ENCODE assay signal across 14 cellular contexts in genomic region chr5:141565826-141566575, GRCh38. TPM values are rescaled to one million over a fixed set of nuclear protein-coding genes. Genes with fewer than 3 reads are reported as not detected.
A peak's percentile ranks its signal among the peaks of the same experiment; 100 is the strongest.
DNase-seq lines count a peak whose midpoint lies in the region; ATAC-seq and TF ChIP-seq lines count a peak whose summit lies in the region.
"Had no signal": no experiment of that assay in that cellular context is flagged by ENCODE, and none has a peak within 500 bp of the region (broad histone marks: within the 10 kb centered on the region; RNA-seq: fewer than 3 reads in every experiment).

No MANE protein-coding gene starts in this region.

- no peaks in the 10 kb centered on the region for H3K9me3 Mint-ChIP-seq in stimulated activated naive CD8-positive, alpha-beta T cell treated with anti-CD3 and anti-CD28 coated beads, Interleukin-15, Interleukin-2, amounts not matched to agents 100 ng/mL and 50 ng/mL, for 24 hours
- no peaks in the 10 kb centered on the region for H3K9me3 Mint-ChIP-seq in stimulated activated naive CD8-positive, alpha-beta T cell treated with anti-CD3 and anti-CD28 coated beads, Interleukin-15, amount 100 ng/mL, for 72 hours
- peaks cover 4% of the 10 kb centered on the region; the same call in 1 of the 2 replicates for H3K9me3 Mint-ChIP-seq in WTC11
- no peaks in the 10 kb centered on the region for H3K9me3 Mint-ChIP-seq in type B pancreatic cell

- POLR2A ChIA-PET in WTC11 (lab: Charles Lee), result no interaction called here

- H3K36me3 Mint-ChIP-seq in stimulated activated naive CD8-positive, alpha-beta T cell treated with anti-CD3 and anti-CD28 coated beads, Interleukin-15, Interleukin-2, amounts not matched to agents 100 ng/mL and 50 ng/mL, for 24 hours (ENCODE audit: low read depth), result peaks cover 81% of the 10 kb centered on the region
- peaks cover 28% of the 10 kb centered on the region for H3K36me3 Mint-ChIP-seq in WTC11
- H3K36me3 Mint-ChIP-seq in type B pancreatic cell, result peaks cover 35% of the 10 kb centered on the region

- no peak for DNase-seq in stimulated activated naive CD8-positive, alpha-beta T cell treated with anti-CD3 and anti-CD28 coated beads, Interleukin-15, amount 100 ng/mL, for 72 hours
- no peak for DNase-seq in WTC11 (ENCODE audit: low spot score)
- DNase-seq in fibroblast of mammary gland (ENCODE audit: low read depth), result peak; percentile 13
- no peak for DNase-seq in type B pancreatic cell (ENCODE audit: extremely low spot score, unreplicated experiment)
- DNase-seq in NOMO-1 treated with dmso at 0.1 percent for 144 hours (lab: John Stamatoyannopoulos, UW; ENCODE audit: unreplicated experiment), result no peak
- DNase-seq in SHP77 (lab: John Stamatoyannopoulos, UW), result no peak
- DNase-seq in COR-L47 (lab: John Stamatoyannopoulos, UW), result no peak
- DNase-seq: activated CD4-positive, alpha-beta T cell treated with anti-CD3 and anti-CD28 coated beads for 4 hours; BE2C; effector CD4-positive, alpha-beta T cell; NCI-H146; NCI-H526 treated with DMSO at 0.1 percent for 48 hours; SHP77 treated with DMSO at 0.1 percent for 48 hours had no signal

- TF ChIP-seq CTCF in WTC11 (IDR thresholded peaks at IDR 0.05), result no peak
- TF ChIP-seq CTCF in fibroblast of mammary gland (conservative IDR thresholded peaks at IDR 0.05; ENCODE audit: control insufficient read depth, insufficient read depth, low read depth, low read length), result no peak
- no peak for TF ChIP-seq CTCF in type B pancreatic cell (conservative IDR thresholded peaks at IDR 0.05)

- CTCF ChIA-PET in WTC11 (lab: Charles Lee), result interaction anchor here (1.3 to 2.4 kb wide), 4 partner anchors 26 to 52 kb away, joined by 5 to 9 read pairs (median 8); no protein-coding TSS in a partner anchor

- H3K4me3 Mint-ChIP-seq in stimulated activated naive CD8-positive, alpha-beta T cell treated with anti-CD3 and anti-CD28 coated beads, Interleukin-15, Interleukin-2, amounts not matched to agents 100 ng/mL and 50 ng/mL, for 24 hours, result no peak overlapping the region
- H3K4me3 Mint-ChIP-seq in stimulated activated naive CD8-positive, alpha-beta T cell treated with anti-CD3 and anti-CD28 coated beads, Interleukin-15, amount 100 ng/mL, for 72 hours, result no peak overlapping the region
- H3K4me3 Mint-ChIP-seq in WTC11 (no peak overlapping the region), type B pancreatic cell (no peak overlapping the region)

- H3K27ac Mint-ChIP-seq in stimulated activated naive CD8-positive, alpha-beta T cell treated with anti-CD3 and anti-CD28 coated beads, Interleukin-15, Interleukin-2, amounts not matched to agents 100 ng/mL and 50 ng/mL, for 24 hours, result peak overlapping the region; percentile 61
- no peak overlapping the region for H3K27ac Mint-ChIP-seq in stimulated activated naive CD8-positive, alpha-beta T cell treated with anti-CD3 and anti-CD28 coated beads, Interleukin-15, amount 100 ng/mL, for 72 hours
- H3K27ac Mint-ChIP-seq in WTC11 (peak overlapping the region; percentile 19), type B pancreatic cell (peak overlapping the region; percentile 3)

- peaks cover 19% of the 10 kb centered on the region for H3K4me1 Mint-ChIP-seq in stimulated activated naive CD8-positive, alpha-beta T cell treated with anti-CD3 and anti-CD28 coated beads, Interleukin-15, Interleukin-2, amounts not matched to agents 100 ng/mL and 50 ng/mL, for 24 hours (ENCODE audit: low read depth)
- peaks cover 5% of the 10 kb centered on the region for H3K4me1 Mint-ChIP-seq in stimulated activated naive CD8-positive, alpha-beta T cell treated with anti-CD3 and anti-CD28 coated beads, Interleukin-15, amount 100 ng/mL, for 72 hours
- H3K4me1 Mint-ChIP-seq in WTC11 (peaks cover 19% of the 10 kb centered on the region), type B pancreatic cell (ENCODE audit: unreplicated experiment) (peaks cover 8% of the 10 kb centered on the region)

- H3K4me3 ChIP-seq in fibroblast of mammary gland (ENCODE audit: control insufficient read depth, low read depth, low read length), result no peak overlapping the region

- H3K27me3 Mint-ChIP-seq in stimulated activated naive CD8-positive, alpha-beta T cell treated with anti-CD3 and anti-CD28 coated beads, Interleukin-15, Interleukin-2, amounts not matched to agents 100 ng/mL and 50 ng/mL, for 24 hours, result no peaks in the 10 kb centered on the region
- no peaks in the 10 kb centered on the region for H3K27me3 Mint-ChIP-seq in stimulated activated naive CD8-positive, alpha-beta T cell treated with anti-CD3 and anti-CD28 coated beads, Interleukin-15, amount 100 ng/mL, for 72 hours
- no peaks in the 10 kb centered on the region for H3K27me3 Mint-ChIP-seq in WTC11 (ENCODE audit: low read depth)
- no peaks in the 10 kb centered on the region for H3K27me3 Mint-ChIP-seq in type B pancreatic cell

- no peak for ATAC-seq in stimulated activated naive CD8-positive, alpha-beta T cell treated with anti-CD3 and anti-CD28 coated beads, Interleukin-15, amount 100 ng/mL, for 72 hours
- no peak for ATAC-seq in WTC11

TF ChIP-seq in WTC11, 78 proteins besides CTCF, POLR2A, EP300 and RAD21 (continues in another document):
- TF ChIP-seq SMAD3 (CRISPR knock-in tag; IDR thresholded peaks at IDR 0.05; ENCODE audit: borderline replicate concordance) (no peak), ZNF281 (CRISPR knock-in tag; IDR thresholded peaks at IDR 0.05) (no peak), NFATC4 (CRISPR knock-in tag; IDR thresholded peaks at IDR 0.05) (no peak), FOXP1 (CRISPR knock-in tag; IDR thresholded peaks at IDR 0.05; ENCODE audit: borderline replicate concordance) (no peak), FOXP4 (CRISPR knock-in tag; IDR thresholded peaks at IDR 0.05) (no peak), ESRRA (CRISPR knock-in tag; IDR thresholded peaks at IDR 0.05; ENCODE audit: borderline replicate concordance) (no peak), ATF1 (CRISPR knock-in tag; IDR thresholded peaks at IDR 0.05) (no peak), MXD4 (CRISPR knock-in tag; IDR thresholded peaks at IDR 0.05; ENCODE audit: borderline replicate concordance) (no peak), NR1H2 (CRISPR knock-in tag; IDR thresholded peaks at IDR 0.05) (no peak), ATF2 (CRISPR knock-in tag; IDR thresholded peaks at IDR 0.05; ENCODE audit: borderline replicate concordance, low read depth) (no peak), IRF1 (CRISPR knock-in tag; IDR thresholded peaks at IDR 0.05) (no peak)

RNA-seq across cellular contexts. Expression of gene DIAPH1, which starts 52.8 kb away (rescaled TPM):
- total RNA-seq in WTC11 (2021), result 90.9 to 109 TPM (median 96.0 TPM) in 3 replicates
- total RNA-seq in type B pancreatic cell (ENCODE audit: low replicate concordance), result 79.6 and 103 TPM in 2 replicates

Comparison
In these comparisons a context has a peak if more than half of its experiments do, and no peak if none do; other contexts are left out.
1. H3K27ac Mint-ChIP-seq: peak in stimulated activated naive CD8-positive, alpha-beta T cell treated with anti-CD3 and anti-CD28 coated beads, Interleukin-15, Interleukin-2, amounts not matched to agents 100 ng/mL and 50 ng/mL, for 24 hours (single experiment), WTC11 (single experiment) and type B pancreatic cell (single experiment); none in stimulated activated naive CD8-positive, alpha-beta T cell treated with anti-CD3 and anti-CD28 coated beads, Interleukin-15, amount 100 ng/mL, for 72 hours (0 of 2).